Comparison of ENCODE assay signal across 9 cellular contexts in the genomic region with DNA sequence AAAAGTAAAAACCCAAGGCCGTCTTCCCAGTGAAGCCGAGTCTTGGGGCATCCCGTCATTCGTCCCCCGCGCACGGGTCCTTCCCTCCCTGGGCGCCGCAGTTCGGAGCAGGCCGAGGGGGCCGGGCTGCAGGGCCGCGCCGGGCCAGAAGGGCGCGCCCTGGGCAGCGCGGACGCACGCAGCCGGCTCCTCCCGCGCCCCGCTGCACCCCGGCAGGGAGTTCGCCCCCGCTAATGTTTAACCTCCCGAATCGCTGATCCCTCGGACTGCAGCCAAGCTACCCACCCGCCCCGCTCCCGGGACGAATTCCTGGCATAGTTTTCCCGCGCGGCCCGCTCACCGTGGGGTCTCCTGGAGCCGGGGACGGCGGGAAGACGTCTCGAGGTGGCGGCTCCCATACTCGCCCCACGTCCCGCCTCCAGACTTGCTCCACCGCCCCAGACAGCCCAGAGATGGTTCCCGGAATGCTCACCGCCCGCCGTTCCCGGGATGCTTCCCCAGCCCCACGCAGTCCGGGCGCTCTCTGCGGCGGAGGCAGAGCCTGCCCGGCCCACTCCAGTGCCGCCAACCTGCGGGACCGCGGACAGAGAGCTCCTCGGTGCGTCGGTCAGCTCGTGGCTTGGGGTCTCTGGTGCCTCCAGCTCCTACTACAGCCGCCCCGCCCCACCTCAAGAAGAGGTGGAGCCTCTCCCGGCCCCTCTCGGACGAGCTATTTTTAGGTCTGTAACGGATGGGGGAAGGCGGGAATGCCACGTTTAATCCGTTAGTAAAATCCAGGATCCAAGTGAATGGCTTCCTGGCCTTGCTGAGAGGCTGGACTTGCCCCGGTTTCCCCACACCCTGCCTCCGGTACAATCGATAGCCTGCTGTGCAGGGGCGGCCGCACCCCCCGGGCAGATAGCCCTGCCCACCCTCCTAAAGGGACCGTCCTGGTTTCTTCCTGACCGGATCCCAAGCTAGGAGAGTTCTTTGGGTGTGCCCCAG. TPM values are rescaled to one million over a fixed set of nuclear protein-coding genes. Genes with fewer than 3 reads are reported as not detected.
A peak's percentile ranks its signal among the peaks of the same experiment; 100 is the strongest.
DNase-seq lines count a peak whose midpoint lies in the region; ATAC-seq and TF ChIP-seq lines count a peak whose summit lies in the region.
"Had no signal": no experiment of that assay in that cellular context is flagged by ENCODE, and none has a peak within 500 bp of the region (broad histone marks: within the 10 kb centered on the region; RNA-seq: fewer than 3 reads in every experiment).

A gene with protein sequence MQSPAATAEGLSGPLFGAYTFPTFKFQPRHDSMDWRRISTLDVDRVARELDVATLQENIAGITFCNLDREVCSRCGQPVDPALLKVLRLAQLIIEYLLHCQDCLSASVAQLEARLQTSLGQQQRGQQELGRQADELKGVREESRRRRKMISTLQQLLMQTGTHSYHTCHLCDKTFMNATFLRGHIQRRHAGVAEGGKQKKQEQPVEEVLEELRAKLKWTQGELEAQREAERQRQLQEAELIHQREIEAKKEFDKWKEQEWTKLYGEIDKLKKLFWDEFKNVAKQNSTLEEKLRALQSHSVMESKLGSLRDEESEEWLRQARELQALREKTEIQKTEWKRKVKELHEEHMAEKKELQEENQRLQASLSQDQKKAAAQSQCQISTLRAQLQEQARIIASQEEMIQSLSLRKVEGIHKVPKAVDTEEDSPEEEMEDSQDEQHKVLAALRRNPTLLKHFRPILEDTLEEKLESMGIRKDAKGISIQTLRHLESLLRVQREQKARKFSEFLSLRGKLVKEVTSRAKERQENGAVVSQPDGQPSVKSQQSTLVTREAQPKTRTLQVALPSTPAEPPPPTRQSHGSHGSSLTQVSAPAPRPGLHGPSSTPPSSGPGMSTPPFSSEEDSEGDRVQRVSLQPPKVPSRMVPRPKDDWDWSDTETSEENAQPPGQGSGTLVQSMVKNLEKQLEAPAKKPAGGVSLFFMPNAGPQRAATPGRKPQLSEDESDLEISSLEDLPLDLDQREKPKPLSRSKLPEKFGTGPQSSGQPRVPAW (minus strand): TSS at position 621 of the 984 bp plus-strand sequence. CDS start 11,637 bp downstream, outside the sequence.

- DNase-seq in EL (peak; percentile 74), SJCRH30 (peak; percentile 82 to 83), brain pericyte (ENCODE audit: low read depth, low spot score) (peak; percentile 21), sigmoid colon (peak; percentile 86), NCI-H2029 (lab: John Stamatoyannopoulos, UW) (no peak)
- DNase-seq in Jurkat, Clone E6-1 (ENCODE audit: low read depth, low spot score) = no peak

- H3K27ac ChIP-seq in SJCRH30 (peak within 1 kb of the TSS; percentile 78), iPS-18a (ENCODE audit: low read length) (peak within 1 kb of the TSS; percentile 52), sigmoid colon (peak within 1 kb of the TSS; percentile 90 to 97 (median 93))
- H3K27ac ChIP-seq: epithelial cell of prostate had no signal

- intact Hi-C loops in sigmoid colon (cut with DNase I) = loop anchor here (5.0 kb wide), 2 partner anchors 33 to 57 kb away; a partner anchor contains a TSS

- H3K4me3 ChIP-seq in Jurkat, Clone E6-1 (ENCODE audit: low read length) = peak within 1 kb of the TSS; percentile 53
- H3K4me3 ChIP-seq in SJCRH30 (peak within 1 kb of the TSS; percentile 88), iPS-18a (ENCODE audit: low read length) (peak within 1 kb of the TSS; percentile 86), sigmoid colon (peak within 1 kb of the TSS; percentile 54 to 92 (median 80))

- H3K9me3 ChIP-seq in SJCRH30 (replicated peaks) (no peaks in the 10 kb centered on the region), iPS-18a (ENCODE audit: control insufficient read depth, low read depth, low read length) (no peaks in the 10 kb centered on the region), sigmoid colon (no peaks in the 10 kb centered on the region)

- TF ChIP-seq CTCF in sigmoid colon (IDR thresholded peaks at IDR 0.05) = peak in 2 of 4 experiments; percentile 37 to 66

- H3K36me3 ChIP-seq in SJCRH30 = no peaks in the 10 kb centered on the region; the same call in 1 of the 2 replicates
- no peaks in the 10 kb centered on the region for H3K36me3 ChIP-seq in iPS-18a (ENCODE audit: control insufficient read depth, low read depth, low read length)
- H3K36me3 ChIP-seq in sigmoid colon = no peaks in the 10 kb centered on the region

- no peaks in the 10 kb centered on the region for H3K4me1 ChIP-seq in SJCRH30
- peaks cover 12% of the 10 kb centered on the region for H3K4me1 ChIP-seq in iPS-18a (ENCODE audit: control insufficient read depth, low read depth, low read length)
- peaks cover 0 to 27% (median 21%) of the 10 kb centered on the region in 4 donors for H3K4me1 ChIP-seq in sigmoid colon

- TF ChIP-seq EP300 in sigmoid colon (IDR thresholded peaks at IDR 0.05) = no peak

- H3K9ac ChIP-seq in iPS-18a (ENCODE audit: low read length) = peak within 1 kb of the TSS; percentile 76

- ATAC-seq in GM21619 (IDR thresholded peaks at IDR 0.05; ENCODE audit: unreplicated experiment) = peak; percentile 91

- TF ChIP-seq POLR2A in sigmoid colon (IDR thresholded peaks at IDR 0.05) = peak; percentile 23 to 26

- 1% methylated on average over 86 of the region's 86 CpGs for WGBS in sigmoid colon, 2 donors

- H3K27me3 ChIP-seq in SJCRH30 (no peaks in the 10 kb centered on the region), iPS-18a (ENCODE audit: control insufficient read depth, insufficient read depth, low read length) (no peaks in the 10 kb centered on the region), sigmoid colon (no peaks in the 10 kb centered on the region)

RNA-seq across cellular contexts. Expression of the gene that starts here (rescaled TPM):
- polyA plus RNA-seq in Jurkat, Clone E6-1 (2012; ENCODE audit: insufficient read depth, insufficient read length) = 1.5 TPM
- total RNA-seq in SJCRH30 (2014; rRNA removed; shearing (Covaris generic)) = 11.0 and 19.7 TPM in 2 replicates
- 10 to 100 TPM; 11.2 to 33.0 (median 23.7) TPM for total RNA-seq in sigmoid colon
- 1 to 10 TPM in 2 of 3 donors, not detected in 1; 1.2 to 1.7 TPM for polyA plus RNA-seq in sigmoid colon

Comparison
In these comparisons a context has a peak if more than half of its experiments do, and no peak if none do; other contexts are left out.
1. DNase-seq: peak in EL (single experiment), SJCRH30 (2 of 2), brain pericyte (single experiment) and sigmoid colon (single experiment); none in Jurkat, Clone E6-1 (single experiment) and NCI-H2029 (single experiment).
2. Peak in every context shown above with its lines, with median percentiles within 50 percentile points of each other: H3K4me3 ChIP-seq and H3K27ac ChIP-seq.